Comparison of ENCODE assay signal across 1 cellular context in genomic region chr10:25934673-25935139, GRCh38.
TF ChIP-seq lines count a peak whose summit lies in the region.

No MANE protein-coding gene starts in this region.

TF ChIP-seq in HEK293, 187 proteins besides CTCF, POLR2A, EP300 and RAD21 (continued from another document and continues in another):
- TF ChIP-seq ZNF701 (tag by site-specific recombination; IDR thresholded peaks at IDR 0.05) (peak; percentile 96), RBAK (tag by site-specific recombination; IDR thresholded peaks at IDR 0.05) (no peak), ZNF624 (tag by site-specific recombination; IDR thresholded peaks at IDR 0.05) (0 out of 2 replicates have a peak, but pooled peaks have one; percentile 64), PRDM6 (tag by site-specific recombination; IDR thresholded peaks at IDR 0.05) (no peak), PRDM2 (tag by site-specific recombination; IDR thresholded peaks at IDR 0.05; ENCODE audit: borderline replicate concordance) (no peak), MZF1 (tag by site-specific recombination; IDR thresholded peaks at IDR 0.05; ENCODE audit: borderline replicate concordance) (peak; percentile 95; the same call in 1 of the 2 replicates), ZNF670 (tag by site-specific recombination; IDR thresholded peaks at IDR 0.05; ENCODE audit: low read depth) (no peak), ZNF792 (tag by site-specific recombination; IDR thresholded peaks at IDR 0.05) (peak; percentile 91; the same call in 1 of the 2 replicates), KLF9 (tag by site-specific recombination; IDR thresholded peaks at IDR 0.05; ENCODE audit: low read depth) (peak; percentile 64), HOXA7 (CRISPR knock-in tag; IDR thresholded peaks at IDR 0.05; ENCODE audit: borderline replicate concordance) (no peak), FEZF1 (tag by site-specific recombination; IDR thresholded peaks at IDR 0.05) (no peak), WT1 (tag by site-specific recombination; IDR thresholded peaks at IDR 0.05) (peak; percentile 82; the same call in 1 of the 2 replicates), ZNF423 (tag by site-specific recombination; IDR thresholded peaks at IDR 0.05) (peak; percentile 82), ZNF558 (tag by site-specific recombination; IDR thresholded peaks at IDR 0.05) (peak; percentile 54; the same call in 1 of the 2 replicates), ZNF571 (tag by site-specific recombination; IDR thresholded peaks at IDR 0.05) (no peak), ZNF280D (tag by site-specific recombination; IDR thresholded peaks at IDR 0.05) (no peak), ZNF391 (tag by site-specific recombination; IDR thresholded peaks at IDR 0.05; ENCODE audit: borderline replicate concordance, low read depth) (peak; percentile 79; the same call in 1 of the 2 replicates), GLI2 (tag by site-specific recombination; IDR thresholded peaks at IDR 0.05; ENCODE audit: borderline replicate concordance, low read depth) (no peak; the same call in 1 of the 2 replicates), ZNF140 (tag by site-specific recombination; IDR thresholded peaks at IDR 0.05) (no peak), GLI4 (tag by site-specific recombination; IDR thresholded peaks at IDR 0.05) (0 out of 2 replicates have a peak, but pooled peaks have one; percentile 82), SP7 (tag by site-specific recombination; IDR thresholded peaks at IDR 0.05) (peak; percentile 90), ZSCAN5A (tag by site-specific recombination; IDR thresholded peaks at IDR 0.05) (peak; percentile 93), ZNF488 (tag by site-specific recombination; IDR thresholded peaks at IDR 0.05) (0 out of 2 replicates have a peak, but pooled peaks have one; percentile 55), ZNF629 (tag by site-specific recombination; IDR thresholded peaks at IDR 0.05) (peak; percentile 51; the same call in 1 of the 2 replicates), ZNF621 (tag by site-specific recombination; IDR thresholded peaks at IDR 0.05) (no peak)
- TF ChIP-seq, protein P1, sequence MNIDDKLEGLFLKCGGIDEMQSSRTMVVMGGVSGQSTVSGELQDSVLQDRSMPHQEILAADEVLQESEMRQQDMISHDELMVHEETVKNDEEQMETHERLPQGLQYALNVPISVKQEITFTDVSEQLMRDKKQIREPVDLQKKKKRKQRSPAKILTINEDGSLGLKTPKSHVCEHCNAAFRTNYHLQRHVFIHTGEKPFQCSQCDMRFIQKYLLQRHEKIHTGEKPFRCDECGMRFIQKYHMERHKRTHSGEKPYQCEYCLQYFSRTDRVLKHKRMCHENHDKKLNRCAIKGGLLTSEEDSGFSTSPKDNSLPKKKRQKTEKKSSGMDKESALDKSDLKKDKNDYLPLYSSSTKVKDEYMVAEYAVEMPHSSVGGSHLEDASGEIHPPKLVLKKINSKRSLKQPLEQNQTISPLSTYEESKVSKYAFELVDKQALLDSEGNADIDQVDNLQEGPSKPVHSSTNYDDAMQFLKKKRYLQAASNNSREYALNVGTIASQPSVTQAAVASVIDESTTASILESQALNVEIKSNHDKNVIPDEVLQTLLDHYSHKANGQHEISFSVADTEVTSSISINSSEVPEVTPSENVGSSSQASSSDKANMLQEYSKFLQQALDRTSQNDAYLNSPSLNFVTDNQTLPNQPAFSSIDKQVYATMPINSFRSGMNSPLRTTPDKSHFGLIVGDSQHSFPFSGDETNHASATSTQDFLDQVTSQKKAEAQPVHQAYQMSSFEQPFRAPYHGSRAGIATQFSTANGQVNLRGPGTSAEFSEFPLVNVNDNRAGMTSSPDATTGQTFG (tag by site-specific recombination; IDR thresholded peaks at IDR 0.05; ENCODE audit: borderline replicate concordance), result no peak
- TF ChIP-seq, protein P2, sequence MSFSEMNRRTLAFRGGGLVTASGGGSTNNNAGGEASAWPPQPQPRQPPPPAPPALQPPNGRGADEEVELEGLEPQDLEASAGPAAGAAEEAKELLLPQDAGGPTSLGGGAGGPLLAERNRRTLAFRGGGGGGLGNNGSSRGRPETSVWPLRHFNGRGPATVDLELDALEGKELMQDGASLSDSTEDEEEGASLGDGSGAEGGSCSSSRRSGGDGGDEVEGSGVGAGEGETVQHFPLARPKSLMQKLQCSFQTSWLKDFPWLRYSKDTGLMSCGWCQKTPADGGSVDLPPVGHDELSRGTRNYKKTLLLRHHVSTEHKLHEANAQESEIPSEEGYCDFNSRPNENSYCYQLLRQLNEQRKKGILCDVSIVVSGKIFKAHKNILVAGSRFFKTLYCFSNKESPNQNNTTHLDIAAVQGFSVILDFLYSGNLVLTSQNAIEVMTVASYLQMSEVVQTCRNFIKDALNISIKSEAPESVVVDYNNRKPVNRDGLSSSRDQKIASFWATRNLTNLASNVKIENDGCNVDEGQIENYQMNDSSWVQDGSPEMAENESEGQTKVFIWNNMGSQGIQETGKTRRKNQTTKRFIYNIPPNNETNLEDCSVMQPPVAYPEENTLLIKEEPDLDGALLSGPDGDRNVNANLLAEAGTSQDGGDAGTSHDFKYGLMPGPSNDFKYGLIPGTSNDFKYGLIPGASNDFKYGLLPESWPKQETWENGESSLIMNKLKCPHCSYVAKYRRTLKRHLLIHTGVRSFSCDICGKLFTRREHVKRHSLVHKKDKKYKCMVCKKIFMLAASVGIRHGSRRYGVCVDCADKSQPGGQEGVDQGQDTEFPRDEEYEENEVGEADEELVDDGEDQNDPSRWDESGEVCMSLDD (tag by site-specific recombination; IDR thresholded peaks at IDR 0.05), result peak; percentile 98
- TF ChIP-seq, protein P3, sequence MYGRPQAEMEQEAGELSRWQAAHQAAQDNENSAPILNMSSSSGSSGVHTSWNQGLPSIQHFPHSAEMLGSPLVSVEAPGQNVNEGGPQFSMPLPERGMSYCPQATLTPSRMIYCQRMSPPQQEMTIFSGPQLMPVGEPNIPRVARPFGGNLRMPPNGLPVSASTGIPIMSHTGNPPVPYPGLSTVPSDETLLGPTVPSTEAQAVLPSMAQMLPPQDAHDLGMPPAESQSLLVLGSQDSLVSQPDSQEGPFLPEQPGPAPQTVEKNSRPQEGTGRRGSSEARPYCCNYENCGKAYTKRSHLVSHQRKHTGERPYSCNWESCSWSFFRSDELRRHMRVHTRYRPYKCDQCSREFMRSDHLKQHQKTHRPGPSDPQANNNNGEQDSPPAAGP (tag by site-specific recombination; IDR thresholded peaks at IDR 0.05), result peak; percentile 87
- TF ChIP-seq, protein P4, sequence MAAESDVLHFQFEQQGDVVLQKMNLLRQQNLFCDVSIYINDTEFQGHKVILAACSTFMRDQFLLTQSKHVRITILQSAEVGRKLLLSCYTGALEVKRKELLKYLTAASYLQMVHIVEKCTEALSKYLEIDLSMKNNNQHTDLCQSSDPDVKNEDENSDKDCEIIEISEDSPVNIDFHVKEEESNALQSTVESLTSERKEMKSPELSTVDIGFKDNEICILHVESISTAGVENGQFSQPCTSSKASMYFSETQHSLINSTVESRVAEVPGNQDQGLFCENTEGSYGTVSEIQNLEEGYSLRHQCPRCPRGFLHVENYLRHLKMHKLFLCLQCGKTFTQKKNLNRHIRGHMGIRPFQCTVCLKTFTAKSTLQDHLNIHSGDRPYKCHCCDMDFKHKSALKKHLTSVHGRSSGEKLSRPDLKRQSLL (tag by site-specific recombination; IDR thresholded peaks at IDR 0.05), result no peak; the same call in 1 of the 2 replicates
- TF ChIP-seq, protein P5, sequence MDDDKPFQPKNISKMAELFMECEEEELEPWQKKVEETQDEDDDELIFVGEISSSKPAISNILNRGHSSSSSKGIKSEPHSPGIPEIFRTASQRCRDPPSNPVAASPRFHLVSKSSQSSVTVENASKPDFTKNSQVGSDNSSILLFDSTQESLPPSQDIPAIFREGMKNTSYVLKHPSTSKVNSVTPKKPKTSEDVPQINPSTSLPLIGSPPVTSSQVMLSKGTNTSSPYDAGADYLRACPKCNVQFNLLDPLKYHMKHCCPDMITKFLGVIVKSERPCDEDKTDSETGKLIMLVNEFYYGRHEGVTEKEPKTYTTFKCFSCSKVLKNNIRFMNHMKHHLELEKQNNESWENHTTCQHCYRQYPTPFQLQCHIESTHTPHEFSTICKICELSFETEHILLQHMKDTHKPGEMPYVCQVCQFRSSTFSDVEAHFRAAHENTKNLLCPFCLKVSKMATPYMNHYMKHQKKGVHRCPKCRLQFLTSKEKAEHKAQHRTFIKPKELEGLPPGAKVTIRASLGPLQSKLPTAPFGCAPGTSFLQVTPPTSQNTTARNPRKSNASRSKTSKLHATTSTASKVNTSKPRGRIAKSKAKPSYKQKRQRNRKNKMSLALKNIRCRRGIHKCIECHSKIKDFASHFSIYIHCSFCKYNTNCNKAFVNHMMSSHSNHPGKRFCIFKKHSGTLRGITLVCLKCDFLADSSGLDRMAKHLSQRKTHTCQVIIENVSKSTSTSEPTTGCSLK (tag by site-specific recombination; IDR thresholded peaks at IDR 0.05), result no peak
